ENCODE assay signal across 25 cellular contexts in genomic region chr11:94802501-94802900, GRCh38. TPM values are rescaled to one million over a fixed set of nuclear protein-coding genes. Genes with fewer than 3 reads are reported as not detected.
DNase-seq lines count a peak whose midpoint lies in the region; ATAC-seq and TF ChIP-seq lines count a peak whose summit lies in the region.
"Had no signal": no experiment of that assay in that cellular context is flagged by ENCODE, and none has a peak within 500 bp of the region (broad histone marks: within the 10 kb centered on the region; RNA-seq: fewer than 3 reads in every experiment).

No MANE protein-coding gene starts in this region.

- no peak for TF ChIP-seq CTCF in gastrocnemius medialis (IDR thresholded peaks at IDR 0.05 in 4 of 5, conservative IDR thresholded peaks at IDR 0.05 in 1 of 5)
- TF ChIP-seq CTCF in GM10248 (IDR thresholded peaks at IDR 0.05; ENCODE audit: control extremely low read depth, extremely low read depth, low read depth, missing control alignments): no peak

- no peaks in the 10 kb centered on the region for H3K9me3 ChIP-seq in gastrocnemius medialis
- H3K9me3 ChIP-seq: A549 had no signal

- DNase-seq in COLO829 (ENCODE audit: low spot score): peak; percentile 72
- no peak for DNase-seq in epithelial cell of prostate (ENCODE audit: low read depth, low spot score)
- peak; percentile 29 for DNase-seq in medulla oblongata (ENCODE audit: extremely low spot score)
- DNase-seq in gastrocnemius medialis: no peak
- DNase-seq in stimulated activated CD4-positive, alpha-beta T cell treated with anti-CD3 and anti-CD28 coated beads, Interleukin-12 subunit alpha, Interleukin-12 subunit beta, amount 100 ng/mL, for 4 hours: no peak
- DNase-seq in DMS79 treated with DMSO at 0.1 percent for 48 hours (lab: John Stamatoyannopoulos, UW): no peak
- no peak for DNase-seq in GM10248 (ENCODE audit: extremely low spot score)
- DNase-seq: activated CD4-positive, alpha-beta T cell treated with anti-CD3 and anti-CD28 coated beads for 36 hours; activated CD8-positive, alpha-beta memory T cell treated with anti-CD3 and anti-CD28 coated beads for 24 hours; activated T-cell treated with anti-CD3 and anti-CD28 coated beads, Interleukin-2, amount 50 U/mL, for 24 hours; CD8-positive, alpha-beta memory T cell; DMS53; effector CD8-positive, alpha-beta T cell; erythroblast; GDM1; H9; Kasumi-1; kidney; NCI-H1694; NCI-H524 treated with DMSO at 0.1 percent for 48 hours had no signal

- no peak for TF ChIP-seq POLR2A in gastrocnemius medialis (IDR thresholded peaks at IDR 0.05)

- peak overlapping the region in 1 of 4 donors; percentile 5 for H3K4me3 ChIP-seq in gastrocnemius medialis
- H3K4me3 ChIP-seq: A549, lung, SK-N-MC had no signal

- H3K36me3 ChIP-seq in gastrocnemius medialis: peaks cover 0 to 9% of the 10 kb centered on the region in 2 donors

- POLR2A ChIA-PET in GM10248 (lab: Yijun Ruan, JAX): no interaction called here

- H3K27ac ChIP-seq in epithelial cell of prostate (peak overlapping the region; percentile 37), gastrocnemius medialis (peak overlapping the region; percentile 68 to 91 (median 82))
- H3K27ac ChIP-seq: A549, SK-N-MC had no signal

- H3K4me1 ChIP-seq in gastrocnemius medialis: peaks cover 91 to 95% of the 10 kb centered on the region in 2 donors
- H3K4me1 ChIP-seq: A549 had no signal

- ATAC-seq in gastrocnemius medialis (peak in 1 of 2 donors; percentile 16), HG03108 (IDR thresholded peaks at IDR 0.05; ENCODE audit: unreplicated experiment) (no peak)
- ATAC-seq: A549; activated CD4-positive, alpha-beta T cell treated with anti-CD3 and anti-CD28 coated beads for 36 hours; Panc1 had no signal

- intact Hi-C loops in gastrocnemius medialis (cut with DNase I; ENCODE audit: low total_unique reads): loop anchor here (5.0 kb wide), 1 partner anchor 180 kb away; no protein-coding TSS in a partner anchor

- in situ Hi-C loops in gastrocnemius medialis (cut with MboI; ENCODE audit: low sequenced_read_pairs in 4 of 4): loop anchor here in 1 of 4 donors (25.0 kb wide), 1 partner anchor 110 kb away; no protein-coding TSS in a partner anchor

- CTCF ChIA-PET in GM10248 (lab: Yijun Ruan, JAX): interaction anchor here (0.8 to 1.1 kb wide), 2 partner anchors 8 to 95 kb away, joined by 3 read pairs; no protein-coding TSS in a partner anchor

- no peaks in the 10 kb centered on the region for H3K27me3 ChIP-seq in gastrocnemius medialis

RNA-seq across cellular contexts. Expression of gene AMOTL1, which starts 34.3 kb away (rescaled TPM):
- total RNA-seq in gastrocnemius medialis: 100 to 1,000 TPM; 150 to 393 (median 244) TPM

Comparison
In these comparisons a context has a peak if more than half of its experiments do, and no peak if none do; other contexts are left out.
1. DNase-seq: peak in COLO829 (single experiment) and medulla oblongata (single experiment); none in epithelial cell of prostate (single experiment), gastrocnemius medialis (0 of 2), stimulated activated CD4-positive, alpha-beta T cell treated with anti-CD3 and anti-CD28 coated beads, Interleukin-12 subunit alpha, Interleukin-12 subunit beta, amount 100 ng/mL, for 4 hours (single experiment), DMS79 treated with DMSO at 0.1 percent for 48 hours (single experiment) and GM10248 (single experiment).